1 cellular context compared by ENCODE assay signal in the genomic region with DNA sequence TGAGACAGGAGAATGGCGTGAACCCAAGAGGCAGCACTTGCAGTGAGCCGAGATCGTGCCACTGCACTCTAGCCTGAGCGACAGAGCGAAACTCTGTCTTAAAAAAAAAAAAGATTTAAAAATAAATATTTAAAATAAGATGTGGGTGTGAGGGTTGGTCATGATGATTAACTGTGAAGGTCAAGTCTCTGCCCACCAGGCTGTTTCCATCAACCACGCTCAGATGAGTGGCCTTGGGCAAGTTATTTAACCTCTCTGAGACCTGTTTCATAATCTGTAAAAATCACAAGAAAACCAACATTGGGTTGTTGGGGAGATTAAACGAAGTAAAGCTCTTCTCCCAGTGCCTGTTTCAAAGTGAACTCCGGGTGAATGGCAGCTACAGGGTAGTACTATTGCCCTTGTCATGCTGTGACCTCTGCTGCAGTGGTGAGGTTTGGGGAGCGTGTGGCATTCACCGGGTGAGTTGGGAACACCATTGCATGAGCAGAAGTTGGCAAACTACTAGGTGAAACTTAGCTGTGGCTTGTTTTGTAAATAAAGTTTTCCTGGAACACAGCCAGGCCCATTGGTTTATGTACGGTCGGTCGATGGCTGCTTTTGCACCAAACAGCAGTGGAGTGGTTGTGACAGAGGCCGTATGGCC.
A peak's percentile ranks its signal among the peaks of the same experiment; 100 is the strongest.
TF ChIP-seq lines count a peak whose summit lies in the region.

No MANE protein-coding gene starts in this region.

TF ChIP-seq in liver, 16 proteins besides CTCF, POLR2A, EP300 and RAD21 (continued from another document):
- TF ChIP-seq, protein P1, sequence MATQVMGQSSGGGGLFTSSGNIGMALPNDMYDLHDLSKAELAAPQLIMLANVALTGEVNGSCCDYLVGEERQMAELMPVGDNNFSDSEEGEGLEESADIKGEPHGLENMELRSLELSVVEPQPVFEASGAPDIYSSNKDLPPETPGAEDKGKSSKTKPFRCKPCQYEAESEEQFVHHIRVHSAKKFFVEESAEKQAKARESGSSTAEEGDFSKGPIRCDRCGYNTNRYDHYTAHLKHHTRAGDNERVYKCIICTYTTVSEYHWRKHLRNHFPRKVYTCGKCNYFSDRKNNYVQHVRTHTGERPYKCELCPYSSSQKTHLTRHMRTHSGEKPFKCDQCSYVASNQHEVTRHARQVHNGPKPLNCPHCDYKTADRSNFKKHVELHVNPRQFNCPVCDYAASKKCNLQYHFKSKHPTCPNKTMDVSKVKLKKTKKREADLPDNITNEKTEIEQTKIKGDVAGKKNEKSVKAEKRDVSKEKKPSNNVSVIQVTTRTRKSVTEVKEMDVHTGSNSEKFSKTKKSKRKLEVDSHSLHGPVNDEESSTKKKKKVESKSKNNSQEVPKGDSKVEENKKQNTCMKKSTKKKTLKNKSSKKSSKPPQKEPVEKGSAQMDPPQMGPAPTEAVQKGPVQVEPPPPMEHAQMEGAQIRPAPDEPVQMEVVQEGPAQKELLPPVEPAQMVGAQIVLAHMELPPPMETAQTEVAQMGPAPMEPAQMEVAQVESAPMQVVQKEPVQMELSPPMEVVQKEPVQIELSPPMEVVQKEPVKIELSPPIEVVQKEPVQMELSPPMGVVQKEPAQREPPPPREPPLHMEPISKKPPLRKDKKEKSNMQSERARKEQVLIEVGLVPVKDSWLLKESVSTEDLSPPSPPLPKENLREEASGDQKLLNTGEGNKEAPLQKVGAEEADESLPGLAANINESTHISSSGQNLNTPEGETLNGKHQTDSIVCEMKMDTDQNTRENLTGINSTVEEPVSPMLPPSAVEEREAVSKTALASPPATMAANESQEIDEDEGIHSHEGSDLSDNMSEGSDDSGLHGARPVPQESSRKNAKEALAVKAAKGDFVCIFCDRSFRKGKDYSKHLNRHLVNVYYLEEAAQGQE (IDR thresholded peaks at IDR 0.05): peak; percentile 76
- TF ChIP-seq NR2F2 (IDR thresholded peaks at IDR 0.05) (peak; percentile 80), SP1 (IDR thresholded peaks at IDR 0.05) (peak; percentile 95), TAF1 (conservative IDR thresholded peaks at IDR 0.05) (peak; percentile 60), YY1 (IDR thresholded peaks at IDR 0.05) (peak; percentile 90), EGR1 (IDR thresholded peaks at IDR 0.05; ENCODE audit: low read depth in 2 of 2) (peak in 1 of 2 donors; percentile 49), HNF4A (conservative IDR thresholded peaks at IDR 0.05) (peak; percentile 85 to 86)
- TF ChIP-seq, protein P2, sequence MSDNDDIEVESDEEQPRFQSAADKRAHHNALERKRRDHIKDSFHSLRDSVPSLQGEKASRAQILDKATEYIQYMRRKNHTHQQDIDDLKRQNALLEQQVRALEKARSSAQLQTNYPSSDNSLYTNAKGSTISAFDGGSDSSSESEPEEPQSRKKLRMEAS (IDR thresholded peaks at IDR 0.05): peak; percentile 73
- TF ChIP-seq, protein P3, sequence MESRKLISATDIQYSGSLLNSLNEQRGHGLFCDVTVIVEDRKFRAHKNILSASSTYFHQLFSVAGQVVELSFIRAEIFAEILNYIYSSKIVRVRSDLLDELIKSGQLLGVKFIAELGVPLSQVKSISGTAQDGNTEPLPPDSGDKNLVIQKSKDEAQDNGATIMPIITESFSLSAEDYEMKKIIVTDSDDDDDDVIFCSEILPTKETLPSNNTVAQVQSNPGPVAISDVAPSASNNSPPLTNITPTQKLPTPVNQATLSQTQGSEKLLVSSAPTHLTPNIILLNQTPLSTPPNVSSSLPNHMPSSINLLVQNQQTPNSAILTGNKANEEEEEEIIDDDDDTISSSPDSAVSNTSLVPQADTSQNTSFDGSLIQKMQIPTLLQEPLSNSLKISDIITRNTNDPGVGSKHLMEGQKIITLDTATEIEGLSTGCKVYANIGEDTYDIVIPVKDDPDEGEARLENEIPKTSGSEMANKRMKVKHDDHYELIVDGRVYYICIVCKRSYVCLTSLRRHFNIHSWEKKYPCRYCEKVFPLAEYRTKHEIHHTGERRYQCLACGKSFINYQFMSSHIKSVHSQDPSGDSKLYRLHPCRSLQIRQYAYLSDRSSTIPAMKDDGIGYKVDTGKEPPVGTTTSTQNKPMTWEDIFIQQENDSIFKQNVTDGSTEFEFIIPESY (IDR thresholded peaks at IDR 0.05): peak; percentile 82
- TF ChIP-seq, protein P4, sequence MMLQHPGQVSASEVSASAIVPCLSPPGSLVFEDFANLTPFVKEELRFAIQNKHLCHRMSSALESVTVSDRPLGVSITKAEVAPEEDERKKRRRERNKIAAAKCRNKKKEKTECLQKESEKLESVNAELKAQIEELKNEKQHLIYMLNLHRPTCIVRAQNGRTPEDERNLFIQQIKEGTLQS (IDR thresholded peaks at IDR 0.05): peak; percentile 77
